8 cellular contexts compared by ENCODE assay signal in the genomic region with DNA sequence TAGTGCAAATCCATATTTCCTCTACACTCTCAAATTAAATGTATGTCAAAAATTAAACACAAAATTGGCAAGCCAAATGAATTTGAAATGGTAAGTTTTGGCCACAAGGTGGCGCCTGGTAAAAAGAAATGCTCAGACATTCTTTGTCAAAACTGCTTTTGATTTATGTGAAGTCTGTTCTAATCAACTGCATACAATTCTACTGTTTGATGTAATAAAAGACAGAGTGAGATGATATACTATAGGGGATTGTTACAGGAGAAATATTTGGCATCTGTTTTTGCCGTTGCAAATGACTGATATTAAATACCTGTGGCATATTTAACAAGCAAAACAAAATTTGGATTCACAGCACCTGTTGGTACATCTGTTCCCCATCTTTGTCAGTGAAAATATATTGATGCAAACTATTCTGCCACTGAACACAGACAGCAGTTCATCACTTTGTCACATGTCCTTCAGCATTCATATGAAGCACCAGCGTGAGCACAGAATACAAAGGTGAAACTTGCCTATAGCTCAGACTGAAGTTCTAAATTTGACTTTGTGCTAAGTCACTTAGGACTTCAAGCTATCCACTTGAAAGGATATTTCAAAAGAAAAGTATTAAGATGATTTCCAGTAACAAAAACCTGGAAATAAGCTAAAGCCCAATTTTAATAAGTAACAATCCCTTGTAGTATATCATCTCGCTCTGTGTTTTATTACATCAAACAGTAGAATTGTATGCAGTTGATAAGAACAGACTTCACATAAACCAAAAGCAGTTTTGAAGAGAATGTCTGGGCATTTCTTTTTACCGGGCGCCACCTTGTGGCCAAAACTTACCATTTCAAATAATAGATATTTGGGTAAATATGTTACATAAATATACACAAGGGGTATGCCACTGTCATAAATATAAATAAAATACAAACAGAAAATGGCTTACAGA. TPM values are rescaled to one million over a fixed set of nuclear protein-coding genes. Genes with fewer than 3 reads are reported as not detected.
A peak's percentile ranks its signal among the peaks of the same experiment; 100 is the strongest.
DNase-seq lines count a peak whose midpoint lies in the region; ATAC-seq and TF ChIP-seq lines count a peak whose summit lies in the region.

No MANE protein-coding gene starts in this region.

- DNase-seq in GM12865 (ENCODE audit: low read depth) (peak; percentile 72), NCI-H1436 treated with DMSO at 0.1 percent for 48 hours (lab: John Stamatoyannopoulos, UW) (peak; percentile 3), left lobe of liver (ENCODE audit: low spot score) (no peak)
- DNase-seq in central memory CD4-positive, alpha-beta T cell = peak; percentile 51
- peak; percentile 73 for DNase-seq in stimulated activated CD4-positive, alpha-beta T cell treated with anti-CD3 and anti-CD28 coated beads, Interleukin-4, amount 100 ng/mL, for 24 hours

- peak; percentile 22 for ATAC-seq in left lobe of liver
- ATAC-seq in HG03039 (IDR thresholded peaks at IDR 0.05; ENCODE audit: unreplicated experiment) = no peak
- ATAC-seq in HG03045 (IDR thresholded peaks at IDR 0.05; ENCODE audit: unreplicated experiment) = no peak

- no peak overlapping the region for H3K4me3 ChIP-seq in GM12865 (ENCODE audit: low read depth, low read length)
- H3K4me3 ChIP-seq in WI38 (ENCODE audit: low read depth, low read length) = no peak overlapping the region

- TF ChIP-seq CTCF in GM12865 (IDR thresholded peaks at IDR 0.05; ENCODE audit: insufficient read depth, low read depth, low read length, missing control alignments) = peak; percentile 57
- peak; percentile 47 for TF ChIP-seq CTCF in WI38 (IDR thresholded peaks at IDR 0.05; ENCODE audit: low read depth, low read length)

RNA-seq across cellular contexts. Expression of a gene that starts 10.2 kb away (rescaled TPM):
- 0.10 TPM for total RNA-seq in left lobe of liver

RNA-seq across cellular contexts. Expression of a gene that starts 34.3 kb away (rescaled TPM):
- total RNA-seq in left lobe of liver = 53.8 TPM
